In genomic region chr14:91395998-91396660, GRCh38 we compare ENCODE assay signal across 10 cellular contexts. TPM values are rescaled to one million over a fixed set of nuclear protein-coding genes. Genes with fewer than 3 reads are reported as not detected.
DNase-seq lines count a peak whose midpoint lies in the region; FAIRE-seq and TF ChIP-seq lines count a peak whose summit lies in the region.
"Had no signal": no experiment of that assay in that cellular context is flagged by ENCODE, and none has a peak within 500 bp of the region (broad histone marks: within the 10 kb centered on the region; RNA-seq: fewer than 3 reads in every experiment).

No MANE protein-coding gene starts in this region.

- TF ChIP-seq CTCF in brain (conservative IDR thresholded peaks at IDR 0.05) (no peak), nephron progenitor cell (IDR thresholded peaks at IDR 0.05) (no peak), GM10266 (IDR thresholded peaks at IDR 0.05; ENCODE audit: control insufficient read depth, insufficient read depth, low read depth, missing control alignments) (no peak)

- peak overlapping the region; percentile 38 to 97 (median 95) for H3K27ac Mint-ChIP-seq in brain
- peak overlapping the region; percentile 93 for H3K27ac Mint-ChIP-seq in nephron progenitor cell

- H3K4me1 Mint-ChIP-seq in brain (peaks cover 72% of the 10 kb centered on the region), nephron progenitor cell (peaks cover 92% of the 10 kb centered on the region)

- FAIRE-seq in GM12891 (lab: Jason Lieb, UNC): peak; percentile 31

- H3K4me3 Mint-ChIP-seq in brain: peak overlapping the region in 3 of 5 experiments; percentile 11 to 66 (median 60)
- H3K4me3 Mint-ChIP-seq in nephron progenitor cell: peak overlapping the region; percentile 66

- H3K27me3 Mint-ChIP-seq in brain: no peaks in the 10 kb centered on the region
- H3K27me3 Mint-ChIP-seq in nephron progenitor cell (ENCODE audit: low read depth, poor library complexity): peaks cover 6% of the 10 kb centered on the region

- DNase-seq in GM12891 (ENCODE audit: insufficient read length, low spot score) (no peak), NCI-H1105 treated with DMSO at 0.1 percent for 48 hours (lab: John Stamatoyannopoulos, UW) (peak; percentile 81), nephron progenitor cell (no peak), GM10266 (ENCODE audit: extremely low spot score) (no peak), globus pallidus (ENCODE audit: low spot score) (no peak), 8988T (no peak), inferior parietal cortex (ENCODE audit: extremely low spot score) (no peak)
- DNase-seq: GOT3, KBM-7 had no signal

- H3K36me3 Mint-ChIP-seq in brain (peaks cover 4% of the 10 kb centered on the region), nephron progenitor cell (ENCODE audit: low read depth) (peaks cover 13% of the 10 kb centered on the region)

- H3K9me3 Mint-ChIP-seq in brain: peaks cover 0 to 3% (median 0%) of the 10 kb centered on the region in 5 experiments
- H3K9me3 Mint-ChIP-seq in nephron progenitor cell: peaks cover 6% of the 10 kb centered on the region

- TF ChIP-seq POLR2A in GM12891 (IDR thresholded peaks at IDR 0.05; ENCODE audit: low read depth, low read length): no peak

TF ChIP-seq in GM12891, 5 proteins besides CTCF, POLR2A, EP300 and RAD21:
- TF ChIP-seq SPI1 (IDR thresholded peaks at IDR 0.05; ENCODE audit: low read depth, low read length) (peak; percentile 29; the same call in 1 of the 2 replicates), TAF1 (IDR thresholded peaks at IDR 0.05; ENCODE audit: low read depth, low read length) (no peak)
TF ChIP-seq in GM12891: peak in this region for 1.

RNA-seq across cellular contexts. Expression of gene CCDC88C, which starts 21.5 kb away (rescaled TPM):
- 32.5 TPM for polyA plus RNA-seq in GM12891 (2012; ENCODE audit: low read depth, missing spikeins)
- 40.2 TPM for polyA plus RNA-seq in brain (ENCODE audit: insufficient read depth, low read depth, low replicate concordance)
